In genomic region chr2:19850526-19851050, GRCh38 we compare ENCODE assay signal across 16 cellular contexts. TPM values are rescaled to one million over a fixed set of nuclear protein-coding genes. Genes with fewer than 3 reads are reported as not detected.
A peak's percentile ranks its signal among the peaks of the same experiment; 100 is the strongest.
DNase-seq lines count a peak whose midpoint lies in the region; ATAC-seq and TF ChIP-seq lines count a peak whose summit lies in the region.
"Had no signal": no experiment of that assay in that cellular context is flagged by ENCODE, and none has a peak within 500 bp of the region (broad histone marks: within the 10 kb centered on the region; RNA-seq: fewer than 3 reads in every experiment).

No MANE protein-coding gene starts in this region.

- H2BK15ac ChIP-seq in neuronal stem cell (ENCODE audit: low read length): no peak overlapping the region

- no peaks in the 10 kb centered on the region for H3K4me1 Mint-ChIP-seq in effector memory CD8-positive, alpha-beta T cell (ENCODE audit: low read depth in 2 of 2)
- H3K4me1 Mint-ChIP-seq: CD4-positive, alpha-beta memory T cell; IgD-negative memory B cell had no signal

- H3K4me1 ChIP-seq in PC-3 (ENCODE audit: insufficient read depth, low read length): peaks cover 9% of the 10 kb centered on the region
- peaks cover 0 to 6% of the 10 kb centered on the region in 2 donors for H3K4me1 ChIP-seq in neuronal stem cell (ENCODE audit: control insufficient read depth in 2 of 2, insufficient read depth in 1 of 2, low read depth in 1 of 2, low read length in 2 of 2)
- no peaks in the 10 kb centered on the region for H3K4me1 ChIP-seq in vagina
- H3K4me1 ChIP-seq: A549, BE2C had no signal

- no TSS peak for BruUV-seq in PC-3 (replicated peaks; lab: Mats Ljungman, UMichigan)

- peak overlapping the region; percentile 16; the same call in 1 of the 2 replicates for H3K4me2 ChIP-seq in PC-3 (ENCODE audit: low read length)
- no peak overlapping the region for H3K4me2 ChIP-seq in neuronal stem cell (ENCODE audit: insufficient read depth, low read length, poor library complexity, severe bottlenecking)
- H3K4me2 ChIP-seq: A549 had no signal

- no peak for TF ChIP-seq POLR2A in vagina (IDR thresholded peaks at IDR 0.05)

- intact Hi-C loops in PC-3 (cut with micrococcal nuclease): no loop called here
- intact Hi-C loops in vagina (cut with DNase I): loop anchor here (10.0 kb wide), 1 partner anchor 1466 kb away; no protein-coding TSS in a partner anchor

- H3K9ac ChIP-seq in PC-3 (ENCODE audit: low read length) (no peak overlapping the region), neuronal stem cell (ENCODE audit: low read depth, low read length, poor library complexity) (no peak overlapping the region)

- no peak overlapping the region for H3K14ac ChIP-seq in neuronal stem cell (ENCODE audit: low read length)

- DNase-seq in PC-3 (no peak), coronary artery (ENCODE audit: low spot score) (peak; percentile 54), neuronal stem cell (ENCODE audit: low spot score) (no peak), vagina (ENCODE audit: extremely low spot score in 2 of 2) (peak; percentile 65 to 70), NCI-H2107 treated with DMSO at 0.1 percent for 48 hours (lab: John Stamatoyannopoulos, UW; ENCODE audit: unreplicated experiment) (no peak)
- DNase-seq in effector memory CD8-positive, alpha-beta T cell: no peak
- DNase-seq: BE2C; CD4-positive, alpha-beta memory T cell; COR-L47; DMS153; DMS79 treated with DMSO at 0.1 percent for 48 hours; EL had no signal

- H2AFZ ChIP-seq in PC-3 (ENCODE audit: low read length): no peak overlapping the region
- H2AFZ ChIP-seq in neuronal stem cell (ENCODE audit: low read length): no peak overlapping the region

- H3K9me3 Mint-ChIP-seq in effector memory CD8-positive, alpha-beta T cell: no peaks in the 10 kb centered on the region

- H3K27me3 ChIP-seq in PC-3 (ENCODE audit: low read length) (no peaks in the 10 kb centered on the region), neuronal stem cell (ENCODE audit: control insufficient read depth in 3 of 3, insufficient read depth in 3 of 3, low read depth in 1 of 3, low read length in 3 of 3) (peaks cover 0 to 16% (median 0%) of the 10 kb centered on the region in 3 experiments), vagina (no peaks in the 10 kb centered on the region)

- no peak overlapping the region for H3K27ac Mint-ChIP-seq in effector memory CD8-positive, alpha-beta T cell
- H3K27ac Mint-ChIP-seq: IgD-negative memory B cell had no signal

- H3K27ac ChIP-seq in PC-3 (ENCODE audit: low read length): no peak overlapping the region
- no peak overlapping the region for H3K27ac ChIP-seq in coronary artery
- H3K27ac ChIP-seq in neuronal stem cell (replicated peaks; ENCODE audit: low read length): no peak overlapping the region
- H3K27ac ChIP-seq in vagina: no peak overlapping the region
- H3K27ac ChIP-seq: C4-2B had no signal

- H3K36me3 ChIP-seq in PC-3 (ENCODE audit: low read depth, low read length) (no peaks in the 10 kb centered on the region), neuronal stem cell (replicated peaks in 1 of 2; ENCODE audit: control insufficient read depth in 2 of 2, insufficient read depth in 2 of 2, low read length in 2 of 2) (no peaks in the 10 kb centered on the region), vagina (no peaks in the 10 kb centered on the region)
- H3K36me3 ChIP-seq: BE2C had no signal

- no peak overlapping the region for H4K91ac ChIP-seq in neuronal stem cell (ENCODE audit: low read depth, low read length, poor library complexity)

- no peak overlapping the region for H2BK120ac ChIP-seq in neuronal stem cell (ENCODE audit: low read depth, low read length)

- no peaks in the 10 kb centered on the region for H3K36me3 Mint-ChIP-seq in effector memory CD8-positive, alpha-beta T cell (ENCODE audit: insufficient read depth)
- H3K36me3 Mint-ChIP-seq: CD4-positive, alpha-beta memory T cell; IgD-negative memory B cell had no signal

- no peaks in the 10 kb centered on the region for H3K9me3 ChIP-seq in PC-3 (ENCODE audit: low read length)
- no peaks in the 10 kb centered on the region for H3K9me3 ChIP-seq in neuronal stem cell (replicated peaks in 1 of 2; ENCODE audit: control insufficient read depth in 2 of 2, insufficient read depth in 1 of 2, low read depth in 1 of 2, low read length in 2 of 2)
- no peaks in the 10 kb centered on the region for H3K9me3 ChIP-seq in vagina
- H3K9me3 ChIP-seq: A549, BE2C had no signal

- peak overlapping the region; percentile 23 for H3K18ac ChIP-seq in neuronal stem cell (ENCODE audit: low read length)

- POLR2A ChIA-PET in PC-3 (lab: Charles Lee; ENCODE audit: unreplicated experiment): no interaction called here

- H3K79me2 ChIP-seq in PC-3 (ENCODE audit: low read length): no peaks in the 10 kb centered on the region

- no peak overlapping the region for H2BK5ac ChIP-seq in neuronal stem cell (ENCODE audit: low read length)

- H4K8ac ChIP-seq in neuronal stem cell (ENCODE audit: low read depth, low read length): no peak overlapping the region

- H4K20me1 ChIP-seq in PC-3 (ENCODE audit: low read length): no peaks in the 10 kb centered on the region

- H2AK5ac ChIP-seq in neuronal stem cell (ENCODE audit: low read depth, low read length): peak overlapping the region; percentile 28

- no peak overlapping the region for H3K4me3 ChIP-seq in PC-3 (ENCODE audit: low read length)
- H3K4me3 ChIP-seq in coronary artery: no peak overlapping the region
- H3K4me3 ChIP-seq in neuronal stem cell (ENCODE audit: low read length in 2 of 2): no peak overlapping the region
- no peak overlapping the region for H3K4me3 ChIP-seq in vagina
- H3K4me3 ChIP-seq: A549 had no signal

- H3K4me3 Mint-ChIP-seq in effector memory CD8-positive, alpha-beta T cell: no peak overlapping the region
- H3K4me3 Mint-ChIP-seq: CD4-positive, alpha-beta memory T cell had no signal

- TF ChIP-seq CTCF in PC-3 (conservative IDR thresholded peaks at IDR 0.05; ENCODE audit: low read depth, low read length) (no peak), coronary artery (IDR thresholded peaks at IDR 0.05) (no peak), vagina (IDR thresholded peaks at IDR 0.05) (no peak)

- H3K27me3 Mint-ChIP-seq in effector memory CD8-positive, alpha-beta T cell: peaks cover 10 to 42% of the 10 kb centered on the region in 2 donors

- no CpG with 5 or more reads among the region's 4 CpGs for WGBS in neuronal stem cell (ENCODE audit: extremely low coverage in 2 of 2, insufficient read length in 2 of 2, insufficient replicate concordance in 1 of 2), 2 donors

- no peak overlapping the region for H3K23ac ChIP-seq in neuronal stem cell (ENCODE audit: low read depth, low read length, poor library complexity)

- H2BK12ac ChIP-seq in neuronal stem cell (ENCODE audit: low read length): no peak overlapping the region

- CTCF ChIA-PET in PC-3 (lab: Charles Lee): no interaction called here

- H3K9me2 ChIP-seq in PC-3 (replicated peaks; ENCODE audit: low read length): no peaks in the 10 kb centered on the region

- ATAC-seq in PC-3: no peak
- ATAC-seq in esophagus mucosa: no peak
- no peak for ATAC-seq in effector memory CD8-positive, alpha-beta T cell (replicated peaks)

- no peaks in the 10 kb centered on the region for H3F3A ChIP-seq in PC-3 (ENCODE audit: low read length, unreplicated experiment)

- H3K79me1 ChIP-seq in neuronal stem cell (ENCODE audit: low read depth, low read length): no peaks in the 10 kb centered on the region

- H3K4ac ChIP-seq in neuronal stem cell (ENCODE audit: low read length): no peak overlapping the region

RNA-seq across cellular contexts. Expression of gene TTC32, which starts 51.2 kb away (rescaled TPM):
- total RNA-seq in PC-3 (2014; rRNA removed): 10.0 and 12.1 TPM in 2 replicates
- polyA plus RNA-seq in neuronal stem cell (2013, experiment 1 of 2): 41.4 TPM
- polyA plus RNA-seq in neuronal stem cell (2013, experiment 2 of 2): 42.4 TPM
- 15.2 TPM for total RNA-seq in vagina
- total RNA-seq in esophagus mucosa: 7.8 TPM

Comparison
In these comparisons a context has a peak if more than half of its experiments do, and no peak if none do; other contexts are left out.
1. DNase-seq: peak in coronary artery (single experiment) and vagina (2 of 2); none in PC-3 (single experiment), neuronal stem cell (single experiment), NCI-H2107 treated with DMSO at 0.1 percent for 48 hours (single experiment) and effector memory CD8-positive, alpha-beta T cell (0 of 3).